In genomic region chr5:97047076-97047475, GRCh38 we compare ENCODE assay signal across 15 cellular contexts.
A peak's percentile ranks its signal among the peaks of the same experiment; 100 is the strongest.
DNase-seq lines count a peak whose midpoint lies in the region; ATAC-seq lines count a peak whose summit lies in the region.
"Had no signal": no experiment of that assay in that cellular context is flagged by ENCODE, and none has a peak within 500 bp of the region (broad histone marks: within the 10 kb centered on the region; RNA-seq: fewer than 3 reads in every experiment).

No MANE protein-coding gene starts in this region.

- DNase-seq in activated naive CD4-positive, alpha-beta T cell treated with anti-CD3 and anti-CD28 coated beads, Interleukin-2, amount 10 ng/mL, durations not matched to agents 7 days and 5 days, result no peak
- no peak for DNase-seq in activated naive CD4-positive, alpha-beta T cell treated with Interleukin-2 at 50 U/mL for 16 hours
- DNase-seq in foreskin melanocyte (peak; percentile 70), pons (ENCODE audit: low spot score) (peak; percentile 25), nucleus accumbens (lab: John Stamatoyannopoulos, UW) (no peak), C1 segment of cervical spinal cord (lab: John Stamatoyannopoulos, UW) (no peak)
- DNase-seq: AML-193; CD4-positive, CD25-positive, alpha-beta regulatory T cell; CD8-positive, alpha-beta T cell; DMS 273 treated with DMSO at 0.1 percent for 48 hours; DMS79; GDM1; GOT3; HFFc6 had no signal

- no peaks in the 10 kb centered on the region for H3K36me3 Mint-ChIP-seq in activated naive CD4-positive, alpha-beta T cell treated with anti-CD3 and anti-CD28 coated beads, Interleukin-2, amount 10 ng/mL, durations not matched to agents 7 days and 5 days
- H3K36me3 Mint-ChIP-seq: CD4-positive, CD25-positive, alpha-beta regulatory T cell; CD8-positive, alpha-beta T cell had no signal

- no peak for ATAC-seq in GM19324 (IDR thresholded peaks at IDR 0.05; ENCODE audit: low FRiP score, unreplicated experiment)
- ATAC-seq: CD8-positive, alpha-beta T cell had no signal

- peaks cover 6% of the 10 kb centered on the region for H3K4me1 Mint-ChIP-seq in activated naive CD4-positive, alpha-beta T cell treated with anti-CD3 and anti-CD28 coated beads, Interleukin-2, amount 10 ng/mL, durations not matched to agents 7 days and 5 days

- H3K27ac Mint-ChIP-seq in activated naive CD4-positive, alpha-beta T cell treated with anti-CD3 and anti-CD28 coated beads, Interleukin-2, amount 10 ng/mL, durations not matched to agents 7 days and 5 days, result peak overlapping the region; percentile 10
- H3K27ac Mint-ChIP-seq: CD4-positive, CD25-positive, alpha-beta regulatory T cell; CD8-positive, alpha-beta T cell; HFFc6 had no signal

- CTCF ChIA-PET in activated naive CD4-positive, alpha-beta T cell treated with anti-CD3 and anti-CD28 coated beads, Interleukin-2, amount 10 ng/mL, durations not matched to agents 7 days and 5 days (lab: Charles Lee), result interaction anchor here (1.2 to 3.0 kb wide), 5 partner anchors 96 to 296 kb away, joined by 3 to 22 read pairs (median 4); partner anchors contain the start of gene LIX1

- H3K4me3 Mint-ChIP-seq in activated naive CD4-positive, alpha-beta T cell treated with anti-CD3 and anti-CD28 coated beads, Interleukin-2, amount 10 ng/mL, durations not matched to agents 7 days and 5 days, result no peak overlapping the region
- H3K4me3 Mint-ChIP-seq: CD4-positive, CD25-positive, alpha-beta regulatory T cell; CD8-positive, alpha-beta T cell; HFFc6 had no signal

- no peaks in the 10 kb centered on the region for H3K9me3 Mint-ChIP-seq in activated naive CD4-positive, alpha-beta T cell treated with anti-CD3 and anti-CD28 coated beads, Interleukin-2, amount 10 ng/mL, durations not matched to agents 7 days and 5 days
- H3K9me3 Mint-ChIP-seq: CD8-positive, alpha-beta T cell had no signal

- peaks cover 23% of the 10 kb centered on the region for H3K27me3 Mint-ChIP-seq in activated naive CD4-positive, alpha-beta T cell treated with anti-CD3 and anti-CD28 coated beads, Interleukin-2, amount 10 ng/mL, durations not matched to agents 7 days and 5 days

Comparison
In these comparisons a context has a peak if more than half of its experiments do, and no peak if none do; other contexts are left out.
1. DNase-seq: peak in foreskin melanocyte (single experiment) and pons (single experiment); none in activated naive CD4-positive, alpha-beta T cell treated with anti-CD3 and anti-CD28 coated beads, Interleukin-2, amount 10 ng/mL, durations not matched to agents 7 days and 5 days (single experiment), activated naive CD4-positive, alpha-beta T cell treated with Interleukin-2 at 50 U/mL for 16 hours (single experiment), nucleus accumbens (0 of 56) and C1 segment of cervical spinal cord (0 of 14).